ENCODE assay signal across 23 cellular contexts in genomic region chr6:149899926-149900619, GRCh38. TPM values are rescaled to one million over a fixed set of nuclear protein-coding genes. Genes with fewer than 3 reads are reported as not detected.
DNase-seq lines count a peak whose midpoint lies in the region; ATAC-seq and TF ChIP-seq lines count a peak whose summit lies in the region.
"Had no signal": no experiment of that assay in that cellular context is flagged by ENCODE, and none has a peak within 500 bp of the region (broad histone marks: within the 10 kb centered on the region; RNA-seq: fewer than 3 reads in every experiment).

No MANE protein-coding gene starts in this region.

- TF ChIP-seq POLR2A in IMR-90 (IDR thresholded peaks at IDR 0.05; ENCODE audit: low read depth, low read length) = no peak
- TF ChIP-seq POLR2A in esophagus squamous epithelium (IDR thresholded peaks at IDR 0.05) = no peak
- no peak for TF ChIP-seq POLR2A in spleen (IDR thresholded peaks at IDR 0.05)

- CTCF ChIA-PET in IMR-90 (lab: Yijun Ruan, JAX) = no interaction called here
- CTCF ChIA-PET in MCF 10A (lab: Yijun Ruan, JAX) = interaction anchor here (0.7 to 2.1 kb wide), 6 partner anchors 19 to 1128 kb away, joined by 3 to 12 read pairs (median 4); no protein-coding TSS in a partner anchor
- CTCF ChIA-PET in Caco-2 (lab: Charles Lee) = no interaction called here

- H2BK20ac ChIP-seq in IMR-90 (ENCODE audit: low read depth, low read length) = no peak overlapping the region

- H3K27me3 ChIP-seq in IMR-90 (ENCODE audit: control insufficient read depth, insufficient read depth, low read length) (peaks cover 4% of the 10 kb centered on the region), esophagus squamous epithelium (no peaks in the 10 kb centered on the region), spleen (replicated peaks in 1 of 7) (peaks cover 0 to 2% (median 0%) of the 10 kb centered on the region in 7 donors), Caco-2 (replicated peaks; ENCODE audit: control insufficient read depth, insufficient read depth, low read length) (no peaks in the 10 kb centered on the region)
- H3K27me3 ChIP-seq: SJSA1 had no signal

- H2AK9ac ChIP-seq in IMR-90 (replicated peaks; ENCODE audit: low read depth, low read length, poor library complexity) = no peak overlapping the region

- TF ChIP-seq RAD21 in IMR-90 (IDR thresholded peaks at IDR 0.05; ENCODE audit: low read length) = no peak

- H3K9me3 ChIP-seq in IMR-90 (ENCODE audit: control insufficient read depth, insufficient read depth, low read length) = no peaks in the 10 kb centered on the region
- no peaks in the 10 kb centered on the region for H3K9me3 ChIP-seq in esophagus squamous epithelium
- no peaks in the 10 kb centered on the region for H3K9me3 ChIP-seq in spleen
- no peaks in the 10 kb centered on the region for H3K9me3 ChIP-seq in Caco-2
- H3K9me3 ChIP-seq: SJSA1 had no signal

- H3K9me3 Mint-ChIP-seq in MCF 10A (ENCODE audit: unreplicated experiment) (no peaks in the 10 kb centered on the region), Caco-2 (ENCODE audit: unreplicated experiment) (no peaks in the 10 kb centered on the region)
- H3K9me3 Mint-ChIP-seq: CD14-positive monocyte had no signal

- DNase-seq in IMR-90 = no peak
- no peak for DNase-seq in MCF 10A (ENCODE audit: unreplicated experiment)
- DNase-seq in esophagus squamous epithelium (lab: John Stamatoyannopoulos, UW) = no peak
- DNase-seq in spleen = peak; percentile 41
- DNase-seq in cerebellum (ENCODE audit: low spot score) = no peak
- no peak for DNase-seq in putamen (ENCODE audit: low spot score)
- no peak for DNase-seq in Caco-2
- DNase-seq: DMS79 treated with DMSO at 0.1 percent for 48 hours; KBM-7; NCI-H1092 treated with DMSO at 0.1 percent for 48 hours; NCI-H1436 treated with DMSO at 0.1 percent for 48 hours; NCI-H2029; NCI-H345; NCI-H524; NCI-H774; NK-92 treated with Interleukin-12 subunit alpha and Interleukin-12 subunit beta, amount 100 ng/mL, for 24 hours had no signal

- H2AFZ ChIP-seq in IMR-90 (replicated peaks; ENCODE audit: low read length, poor library complexity) = peak overlapping the region; percentile 48

- no peak overlapping the region for H4K8ac ChIP-seq in IMR-90 (ENCODE audit: low read depth in 2 of 2, low read length in 2 of 2)

- H3K36me3 Mint-ChIP-seq in MCF 10A (ENCODE audit: insufficient read depth, unreplicated experiment) (no peaks in the 10 kb centered on the region), Caco-2 (ENCODE audit: insufficient read depth, unreplicated experiment) (no peaks in the 10 kb centered on the region)
- H3K36me3 Mint-ChIP-seq: CD14-positive monocyte had no signal

- no peak overlapping the region; the same call in 1 of the 2 replicates for H2AK5ac ChIP-seq in IMR-90 (ENCODE audit: low read depth, low read length)

- H3K4me1 Mint-ChIP-seq in MCF 10A (ENCODE audit: insufficient read depth, unreplicated experiment) (peaks cover 54% of the 10 kb centered on the region), Caco-2 (ENCODE audit: low read depth, unreplicated experiment) (no peaks in the 10 kb centered on the region)

- H3K27ac Mint-ChIP-seq in MCF 10A (ENCODE audit: low read depth, unreplicated experiment) = peak overlapping the region; percentile 66
- H3K27ac Mint-ChIP-seq in Caco-2 (ENCODE audit: unreplicated experiment) = no peak overlapping the region
- H3K27ac Mint-ChIP-seq: CD14-positive monocyte had no signal

- H3K9me1 ChIP-seq in IMR-90 (ENCODE audit: insufficient read depth, low read length) = peaks cover 20% of the 10 kb centered on the region

- H3K56ac ChIP-seq in IMR-90 (ENCODE audit: extremely low read depth, insufficient read depth, low read length) = no peak overlapping the region

- no peak overlapping the region for H2BK5ac ChIP-seq in IMR-90 (ENCODE audit: low read depth, low read length, poor library complexity, severe bottlenecking)

- H2BK15ac ChIP-seq in IMR-90 (ENCODE audit: low read depth, low read length) = no peak overlapping the region

- no peak overlapping the region for H4K5ac ChIP-seq in IMR-90 (ENCODE audit: low read depth, low read length)

- BruUV-seq in IMR-90 (replicated peaks; lab: Mats Ljungman, UMichigan) (no TSS peak), MCF 10A (replicated peaks; lab: Mats Ljungman, UMichigan) (no TSS peak), Caco-2 (replicated peaks; lab: Mats Ljungman, UMichigan) (no TSS peak)

- H3K4me2 ChIP-seq in IMR-90 (ENCODE audit: low read depth, low read length) = no peak overlapping the region

- H3K27me3 Mint-ChIP-seq in MCF 10A (ENCODE audit: insufficient read depth, unreplicated experiment) (no peaks in the 10 kb centered on the region), Caco-2 (ENCODE audit: insufficient read depth, unreplicated experiment) (peaks cover 11% of the 10 kb centered on the region)

- no peak overlapping the region for H3K4ac ChIP-seq in IMR-90 (ENCODE audit: low read depth, low read length)

- POLR2A ChIA-PET in IMR-90 (lab: Charles Lee; ENCODE audit: unreplicated experiment) (no interaction called here), MCF 10A (lab: Yijun Ruan, JAX) (interaction anchor here (0.7 to 4.0 kb wide), 12 partner anchors 9 to 218 kb away, joined by 3 to 30 read pairs (median 5); partner anchors contain the start of gene RAET1G), Caco-2 (lab: Charles Lee) (no interaction called here)

- H3K4me3 Mint-ChIP-seq in MCF 10A (ENCODE audit: unreplicated experiment) = no peak overlapping the region
- H3K4me3 Mint-ChIP-seq in Caco-2 (ENCODE audit: unreplicated experiment) = no peak overlapping the region
- H3K4me3 Mint-ChIP-seq: CD14-positive monocyte had no signal

- peaks cover 0 to 11% of the 10 kb centered on the region in 2 experiments; a peak in 1 of 4 replicates for H3K79me1 ChIP-seq in IMR-90 (ENCODE audit: low read depth in 1 of 2, low read length in 2 of 2)

- no peaks in the 10 kb centered on the region for H4K20me1 ChIP-seq in IMR-90 (ENCODE audit: insufficient read depth, low read length)

- dilution Hi-C loops in IMR-90 (cut with HindIII; ENCODE audit: low sequenced_read_pairs, unreplicated experiment) = no loop called here

- H3K36me3 ChIP-seq in IMR-90 (ENCODE audit: control insufficient read depth, insufficient read depth, low read length) (no peaks in the 10 kb centered on the region), esophagus squamous epithelium (no peaks in the 10 kb centered on the region), spleen (no peaks in the 10 kb centered on the region), Caco-2 (ENCODE audit: control insufficient read depth, insufficient read depth, low read length) (no peaks in the 10 kb centered on the region)
- H3K36me3 ChIP-seq: SJSA1 had no signal

- ATAC-seq in IMR-90 (ENCODE audit: low read depth) = no peak
- no peak for ATAC-seq in GM18520 (IDR thresholded peaks at IDR 0.05; ENCODE audit: unreplicated experiment)
- ATAC-seq: HepG2, Panc1 had no signal

- peaks cover 21% of the 10 kb centered on the region for H3K4me1 ChIP-seq in IMR-90 (ENCODE audit: control insufficient read depth, insufficient read depth, low read length)
- H3K4me1 ChIP-seq in esophagus squamous epithelium = peaks cover 49 to 79% (median 55%) of the 10 kb centered on the region in 3 donors
- H3K4me1 ChIP-seq in spleen = peaks cover 8 to 32% (median 25%) of the 10 kb centered on the region in 6 donors
- H3K4me1 ChIP-seq in Caco-2 = no peaks in the 10 kb centered on the region

- H4K91ac ChIP-seq in IMR-90 (ENCODE audit: insufficient read depth, low read depth, low read length) = no peak overlapping the region

- no peak for TF ChIP-seq CTCF in IMR-90 (conservative IDR thresholded peaks at IDR 0.05; ENCODE audit: low read depth, low read length)
- no peak for TF ChIP-seq CTCF in MCF 10A (IDR thresholded peaks at IDR 0.05; ENCODE audit: unreplicated experiment)
- TF ChIP-seq CTCF in esophagus squamous epithelium (IDR thresholded peaks at IDR 0.05) = no peak
- TF ChIP-seq CTCF in spleen (IDR thresholded peaks at IDR 0.05 in 8 of 11, conservative IDR thresholded peaks at IDR 0.05 in 3 of 11) = no peak
- no peak for TF ChIP-seq CTCF in Caco-2 (IDR thresholded peaks at IDR 0.05; ENCODE audit: insufficient read depth in 1 of 2, low read depth in 1 of 2, low read length in 1 of 2, severe bottlenecking in 1 of 2, unreplicated experiment in 1 of 2)

- H2BK120ac ChIP-seq in IMR-90 (ENCODE audit: low read depth, low read length) = no peak overlapping the region

- H3K27ac ChIP-seq in IMR-90 (ENCODE audit: insufficient read depth, low read length) (no peak overlapping the region), esophagus squamous epithelium (peak overlapping the region; percentile 84 to 95 (median 90)), spleen (no peak overlapping the region)
- H3K27ac ChIP-seq: HL-60, SJSA1 had no signal

- intact Hi-C loops in IMR-90 (cut with micrococcal nuclease) (no loop called here), MCF 10A (cut with micrococcal nuclease) (no loop called here), esophagus squamous epithelium (cut with DNase I) (no loop called here), spleen (cut with DNase I; ENCODE audit: low total_unique reads) (no loop called here), Caco-2 (cut with micrococcal nuclease; ENCODE audit: unreplicated experiment) (no loop called here)

- WGBS in IMR-90 (ENCODE audit: extremely low coverage in 2 of 2, insufficient read length in 1 of 2), 2 experiments = 79% methylated on average over 5 of the region's 7 CpGs; no CpG with 5 or more reads in 1 of the 2 experiments
- 60 to 83% methylated on average over 4 to 6 of the region's 7 CpGs for WGBS in esophagus squamous epithelium, 2 donors
- WGBS in spleen, 5 donors = 85 to 90% (median 87%) methylated on average over 7 of the region's 7 CpGs

- H3K4me3 ChIP-seq in IMR-90 (ENCODE audit: insufficient read depth, low read depth, low read length) (no peak overlapping the region), esophagus squamous epithelium (peak overlapping the region in 1 of 4 donors; percentile 8), spleen (no peak overlapping the region), Caco-2 (ENCODE audit: low read depth, low read length) (no peak overlapping the region)
- H3K4me3 ChIP-seq: SJSA1 had no signal

- H3K14ac ChIP-seq in IMR-90 (replicated peaks; ENCODE audit: low read depth, low read length) = no peak overlapping the region

- H3K23ac ChIP-seq in IMR-90 (ENCODE audit: low read depth, low read length) = no peak overlapping the region

- H3K18ac ChIP-seq in IMR-90 (ENCODE audit: low read depth, low read length) = no peak overlapping the region

- no peak overlapping the region for H3K9ac ChIP-seq in IMR-90 (ENCODE audit: low read depth, low read length)

- in situ Hi-C loops in IMR-90 (cut with MboI; ENCODE audit: low sequenced_read_pairs) = no loop called here

RNA-seq across cellular contexts. Expression of gene RAET1E, which starts 2.2 kb away (rescaled TPM):
- not detected in 2 replicates for total RNA-seq in IMR-90 (2012; rRNA removed)
- not detected in 2 replicates for polyA plus RNA-seq in IMR-90 (2012; rRNA removed)
- 0.02 TPM in 1 of 2 replicates, not detected in the other for polyA plus RNA-seq in IMR-90 (2012; cell fraction: cytosol; rRNA removed)
- 0.16 TPM in 1 of 2 replicates, not detected in the other for polyA plus RNA-seq in IMR-90 (2012; cell fraction: nucleus; rRNA removed; ENCODE audit: low replicate concordance)
- total RNA-seq in MCF 10A (2022) = 28.9 and 37.6 TPM in 2 replicates
- total RNA-seq in esophagus squamous epithelium = 10 to 100 TPM; 50.1 to 90.1 (median 67.9) TPM
- total RNA-seq in spleen = 1 to 10 TPM in 6 of 7 donors, under 1 TPM in 1; 0.94 to 3.4 (median 2.0) TPM
- polyA plus RNA-seq in spleen = under 1 TPM; 0.04 to 0.80 (median 0.23) TPM
- total RNA-seq in cerebellum = not detected
- total RNA-seq in Caco-2 (2022) = not detected in 2 replicates
- total RNA-seq: H7, HepG2, SJSA1 had no signal
- polyA plus RNA-seq: CD14-positive monocyte, HepG2 had no signal

RNA-seq across cellular contexts. Expression of gene RAET1G, which starts 22.8 kb away (rescaled TPM):
- total RNA-seq in IMR-90 (2012; rRNA removed) = 1.3 and 2.2 TPM in 2 replicates
- 3.6 and 4.2 TPM in 2 replicates for polyA plus RNA-seq in IMR-90 (2012; rRNA removed)
- 2.9 and 4.8 TPM in 2 replicates for polyA plus RNA-seq in IMR-90 (2012; cell fraction: cytosol; rRNA removed)
- polyA plus RNA-seq in IMR-90 (2012; cell fraction: nucleus; rRNA removed; ENCODE audit: low replicate concordance) = 1.3 and 2.7 TPM in 2 replicates
- total RNA-seq in MCF 10A (2022) = 8.3 and 9.9 TPM in 2 replicates
- 10 to 100 TPM in 3 of 4 donors, 1 to 10 TPM in 1; 9.0 to 26.8 (median 13.5) TPM for total RNA-seq in esophagus squamous epithelium
- 1 to 10 TPM in 1 of 7 donors, not detected in 6; 1.2 TPM for total RNA-seq in spleen
- under 1 TPM in 1 of 3 donors, not detected in 2; 0.09 TPM for polyA plus RNA-seq in spleen
- not detected for total RNA-seq in cerebellum
- not detected in 2 replicates for total RNA-seq in Caco-2 (2022)
- total RNA-seq: H7, HepG2 had no signal
- polyA plus RNA-seq: CD14-positive monocyte, HepG2 had no signal

RNA-seq across cellular contexts. Expression of gene LRP11, which starts 35.9 kb away (rescaled TPM):
- 63.8 and 74.7 TPM in 2 replicates for total RNA-seq in IMR-90 (2012; rRNA removed)
- polyA plus RNA-seq in IMR-90 (2012; rRNA removed) = 46.5 and 48.8 TPM in 2 replicates
- 17.7 and 33.4 TPM in 2 replicates for polyA plus RNA-seq in IMR-90 (2012; cell fraction: cytosol; rRNA removed)
- 21.3 and 25.1 TPM in 2 replicates for polyA plus RNA-seq in IMR-90 (2012; cell fraction: nucleus; rRNA removed; ENCODE audit: low replicate concordance)
- 38.1 and 46.1 TPM in 2 replicates for total RNA-seq in MCF 10A (2022)
- total RNA-seq in esophagus squamous epithelium = 10 to 100 TPM; 40.2 to 74.9 (median 58.4) TPM
- total RNA-seq in spleen = 10 to 100 TPM in 3 of 7 donors, 1 to 10 TPM in 4; 5.3 to 15.0 (median 9.9) TPM
- polyA plus RNA-seq in spleen = 1 to 10 TPM in 2 of 3 donors, under 1 TPM in 1; 0.65 to 2.6 (median 2.0) TPM
- total RNA-seq in cerebellum = 26.6 TPM
- 17.7 and 18.4 TPM in 2 replicates for total RNA-seq in Caco-2 (2022)

RNA-seq across cellular contexts. Expression of gene ULBP2, which starts 41.7 kb away (rescaled TPM):
- total RNA-seq in IMR-90 (2012; rRNA removed) (7.2 and 7.9 TPM in 2 replicates), MCF 10A (2022) (3.1 and 5.2 TPM in 2 replicates), esophagus squamous epithelium (10 to 100 TPM in 1 of 4 donors, 1 to 10 TPM in 3; 2.9 to 11.1 (median 4.6) TPM), spleen (not detected), cerebellum (3.2 TPM), Caco-2 (2022) (4.8 and 4.9 TPM in 2 replicates)
- polyA plus RNA-seq in IMR-90 (2012; rRNA removed) (16.2 and 17.0 TPM in 2 replicates), spleen (under 1 TPM; 0.10 to 0.30 (median 0.20) TPM)
- 12.4 and 17.1 TPM in 2 replicates for polyA plus RNA-seq in IMR-90 (2012; cell fraction: cytosol; rRNA removed)
- 6.0 and 6.8 TPM in 2 replicates for polyA plus RNA-seq in IMR-90 (2012; cell fraction: nucleus; rRNA removed; ENCODE audit: low replicate concordance)
- total RNA-seq: H7, HepG2 had no signal
- polyA plus RNA-seq: HepG2 had no signal

Comparison
In these comparisons a context has a peak if more than half of its experiments do, and no peak if none do; other contexts are left out.
1. H3K27ac ChIP-seq: peak in esophagus squamous epithelium (4 of 4); none in IMR-90 (single experiment) and spleen (0 of 8).